In the genomic region with DNA sequence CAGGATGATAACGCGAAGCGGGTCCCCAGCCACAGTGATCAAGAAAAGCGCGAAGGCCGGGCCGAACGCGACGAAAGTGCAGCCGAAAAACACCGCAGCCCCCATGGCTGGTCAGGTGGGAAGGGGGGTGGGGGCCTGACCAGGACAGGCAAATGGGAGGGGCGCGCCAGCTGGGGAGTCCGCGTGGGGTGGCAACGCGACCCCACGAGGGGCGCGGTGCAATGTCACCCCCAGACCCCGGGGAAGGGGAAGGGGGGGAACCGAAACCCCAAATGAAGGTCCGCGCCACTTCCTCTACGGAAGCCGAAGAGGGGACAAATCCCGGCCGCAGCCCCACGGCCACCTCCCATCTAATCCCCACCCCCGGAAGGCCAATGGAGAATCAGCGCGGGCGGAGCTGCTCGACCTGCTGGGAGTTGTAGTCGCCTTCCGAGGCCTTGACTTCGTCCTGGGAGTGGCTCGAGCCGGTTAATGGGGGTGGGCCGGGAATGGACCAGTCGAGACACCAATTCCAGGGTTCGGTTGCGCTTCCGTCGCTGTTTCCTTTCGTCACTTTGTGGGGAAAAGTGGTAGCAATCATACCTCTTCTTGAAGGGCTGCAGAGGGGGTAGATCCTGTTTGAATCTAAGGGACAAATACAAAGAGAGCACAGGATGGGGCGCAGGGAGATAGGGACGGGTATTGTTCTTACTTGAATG, we compare ENCODE assay signal across 8 cellular contexts. TPM values are rescaled to one million over a fixed set of nuclear protein-coding genes. Genes with fewer than 3 reads are reported as not detected.
DNase-seq lines count a peak whose midpoint lies in the region; ATAC-seq and TF ChIP-seq lines count a peak whose summit lies in the region.

Gene APH1A (minus strand): TSS at position 311 of the 698 bp plus-strand sequence. CDS start 206 bp downstream, at position 105.

- H3F3A ChIP-seq in SK-N-SH (replicated peaks; ENCODE audit: insufficient read depth): peaks cover 4% of the 10 kb centered on the region

- H3K4me1 Mint-ChIP-seq in activated naive CD4-positive, alpha-beta T cell treated with anti-CD3 and anti-CD28 coated beads, Interleukin-2, amount 10 ng/mL, durations not matched to agents 7 days and 5 days: peaks cover 31% of the 10 kb centered on the region

- peak within 1 kb of the TSS; percentile 92 for H3K9ac ChIP-seq in SK-N-SH

- H3K4me3 ChIP-seq in GM06990 (replicated peaks; ENCODE audit: low read depth, low read length): peak within 1 kb of the TSS; percentile 82
- peak within 1 kb of the TSS; percentile 90 to 93 for H3K4me3 ChIP-seq in SK-N-SH (ENCODE audit: low read depth in 2 of 2, low read length in 1 of 2)
- peak within 1 kb of the TSS; percentile 83 to 89 for H3K4me3 ChIP-seq in gastroesophageal sphincter

- H3K27ac Mint-ChIP-seq in activated naive CD4-positive, alpha-beta T cell treated with anti-CD3 and anti-CD28 coated beads, Interleukin-2, amount 10 ng/mL, durations not matched to agents 7 days and 5 days: peak within 1 kb of the TSS; percentile 98

- H3K9me2 ChIP-seq in SK-N-SH: no peaks in the 10 kb centered on the region

- POLR2A ChIA-PET in SK-N-SH (lab: Yijun Ruan, JAX): interaction anchor here (0.5 to 1.9 kb wide), 8 partner anchors 10 to 361 kb away, joined by 3 to 9 read pairs (median 3); partner anchors contain the start of genes ANP32E, ENSA, MCL1 and RPRD2

- peak; percentile 51 to 60 for TF ChIP-seq POLR2A in gastroesophageal sphincter (IDR thresholded peaks at IDR 0.05)

- H3K27ac ChIP-seq in SK-N-SH (ENCODE audit: low read depth in 2 of 2, low read length in 1 of 2) (peak within 1 kb of the TSS; percentile 70 to 87), gastroesophageal sphincter (peak within 1 kb of the TSS; percentile 88 to 97 (median 92)), substantia nigra (ENCODE audit: low read depth, low read length, poor library complexity, severe bottlenecking) (peak within 1 kb of the TSS; percentile 96)

- ATAC-seq in HG02588 (IDR thresholded peaks at IDR 0.05; ENCODE audit: unreplicated experiment) (peak; percentile 86), gastroesophageal sphincter (peak; percentile 99)

- no peaks in the 10 kb centered on the region for H3K9me3 Mint-ChIP-seq in activated naive CD4-positive, alpha-beta T cell treated with anti-CD3 and anti-CD28 coated beads, Interleukin-2, amount 10 ng/mL, durations not matched to agents 7 days and 5 days

- no peaks in the 10 kb centered on the region for H4K20me1 ChIP-seq in SK-N-SH (ENCODE audit: insufficient read depth)

- H3K4me3 Mint-ChIP-seq in activated naive CD4-positive, alpha-beta T cell treated with anti-CD3 and anti-CD28 coated beads, Interleukin-2, amount 10 ng/mL, durations not matched to agents 7 days and 5 days: peak within 1 kb of the TSS; percentile 86

- CTCF ChIA-PET in SK-N-SH (lab: Yijun Ruan, JAX): interaction anchor here (0.5 to 1.6 kb wide), 6 partner anchors 10 to 75 kb away, joined by 3 to 20 read pairs (median 4); partner anchors contain the start of gene CA14
- CTCF ChIA-PET in activated naive CD4-positive, alpha-beta T cell treated with anti-CD3 and anti-CD28 coated beads, Interleukin-2, amount 10 ng/mL, durations not matched to agents 7 days and 5 days (lab: Charles Lee): interaction anchor here (1.0 to 2.6 kb wide), 3 partner anchors 10 to 13 kb away, joined by 3 to 8 read pairs (median 3); no protein-coding TSS in a partner anchor

- DNase-seq in GM06990 (ENCODE audit: extremely low read depth, insufficient read length) (peak; percentile 92), NCI-H1092 (lab: John Stamatoyannopoulos, UW) (peak; percentile 97), SK-N-SH (peak; percentile 98), non-pigmented ciliary epithelial cell (ENCODE audit: low read depth) (peak; percentile 88), substantia nigra (lab: John Stamatoyannopoulos, UW) (peak; percentile 69 to 98 (median 95))
- peak; percentile 97 for DNase-seq in activated naive CD4-positive, alpha-beta T cell treated with anti-CD3 and anti-CD28 coated beads, Interleukin-2, amount 10 ng/mL, durations not matched to agents 7 days and 5 days

- TF ChIP-seq CTCF in GM06990 (IDR thresholded peaks at IDR 0.05; ENCODE audit: insufficient read depth, low read length, poor library complexity, severe bottlenecking) (no peak), SK-N-SH (IDR thresholded peaks at IDR 0.05) (no peak), gastroesophageal sphincter (IDR thresholded peaks at IDR 0.05) (peak in 2 of 4 experiments; percentile 2 to 20)

- peaks cover 55% of the 10 kb centered on the region for H3K36me3 Mint-ChIP-seq in activated naive CD4-positive, alpha-beta T cell treated with anti-CD3 and anti-CD28 coated beads, Interleukin-2, amount 10 ng/mL, durations not matched to agents 7 days and 5 days

- no peak for TF ChIP-seq RAD21 in SK-N-SH (IDR thresholded peaks at IDR 0.05; ENCODE audit: low read length)

- peaks cover 4% of the 10 kb centered on the region for H3K27me3 Mint-ChIP-seq in activated naive CD4-positive, alpha-beta T cell treated with anti-CD3 and anti-CD28 coated beads, Interleukin-2, amount 10 ng/mL, durations not matched to agents 7 days and 5 days

- no peaks in the 10 kb centered on the region for H3K27me3 ChIP-seq in GM06990 (replicated peaks; ENCODE audit: control insufficient read depth, insufficient read depth, low read length)
- H3K27me3 ChIP-seq in SK-N-SH (ENCODE audit: insufficient read depth): no peaks in the 10 kb centered on the region
- H3K27me3 ChIP-seq in gastroesophageal sphincter: no peaks in the 10 kb centered on the region

- H3K36me3 ChIP-seq in GM06990 (ENCODE audit: control insufficient read depth, insufficient read depth, low read length): peaks cover 13% of the 10 kb centered on the region
- peaks cover 26 to 29% of the 10 kb centered on the region in 2 experiments for H3K36me3 ChIP-seq in SK-N-SH (replicated peaks in 1 of 2; ENCODE audit: control insufficient read depth in 1 of 2, insufficient read depth in 2 of 2, low read length in 1 of 2)
- peaks cover 0 to 36% of the 10 kb centered on the region in 2 donors for H3K36me3 ChIP-seq in gastroesophageal sphincter

- H3K9me3 ChIP-seq in SK-N-SH: no peaks in the 10 kb centered on the region
- no peaks in the 10 kb centered on the region for H3K9me3 ChIP-seq in gastroesophageal sphincter

- TF ChIP-seq EP300 in SK-N-SH (IDR thresholded peaks at IDR 0.05; ENCODE audit: borderline replicate concordance in 1 of 2, low read depth in 1 of 2, low read length in 1 of 2) (peak in 1 of 2 experiments; percentile 24; a peak in 2 of 4 replicates), gastroesophageal sphincter (IDR thresholded peaks at IDR 0.05) (no peak)

- H3K4me1 ChIP-seq in SK-N-SH (ENCODE audit: control insufficient read depth in 1 of 2, insufficient read depth in 2 of 2, low read depth in 1 of 2, low read length in 1 of 2) (peaks cover 7 to 13% of the 10 kb centered on the region in 2 experiments; a peak in 2 of 4 replicates), gastroesophageal sphincter (peaks cover 3 to 56% (median 25%) of the 10 kb centered on the region in 3 donors)

- 3% methylated on average over 42 of the region's 49 CpGs for WGBS in SK-N-SH (ENCODE audit: low lambda C conversion rate)
- WGBS in gastroesophageal sphincter (ENCODE audit: low coverage in 1 of 2), 2 donors: 0 to 1% methylated on average over 6 to 12 of the region's 49 CpGs

- H3K4me2 ChIP-seq in SK-N-SH: peak within 1 kb of the TSS; percentile 97

- H2AFZ ChIP-seq in SK-N-SH (ENCODE audit: low read depth): peak within 1 kb of the TSS; percentile 91

- peaks cover 27% of the 10 kb centered on the region for H3K79me2 ChIP-seq in SK-N-SH (ENCODE audit: insufficient read depth)

TF ChIP-seq in SK-N-SH, 30 proteins besides CTCF, POLR2A, EP300 and RAD21 (continues in another document):
- no peak for TF ChIP-seq NFIC (IDR thresholded peaks at IDR 0.05; ENCODE audit: borderline replicate concordance)
- TF ChIP-seq, protein P1, sequence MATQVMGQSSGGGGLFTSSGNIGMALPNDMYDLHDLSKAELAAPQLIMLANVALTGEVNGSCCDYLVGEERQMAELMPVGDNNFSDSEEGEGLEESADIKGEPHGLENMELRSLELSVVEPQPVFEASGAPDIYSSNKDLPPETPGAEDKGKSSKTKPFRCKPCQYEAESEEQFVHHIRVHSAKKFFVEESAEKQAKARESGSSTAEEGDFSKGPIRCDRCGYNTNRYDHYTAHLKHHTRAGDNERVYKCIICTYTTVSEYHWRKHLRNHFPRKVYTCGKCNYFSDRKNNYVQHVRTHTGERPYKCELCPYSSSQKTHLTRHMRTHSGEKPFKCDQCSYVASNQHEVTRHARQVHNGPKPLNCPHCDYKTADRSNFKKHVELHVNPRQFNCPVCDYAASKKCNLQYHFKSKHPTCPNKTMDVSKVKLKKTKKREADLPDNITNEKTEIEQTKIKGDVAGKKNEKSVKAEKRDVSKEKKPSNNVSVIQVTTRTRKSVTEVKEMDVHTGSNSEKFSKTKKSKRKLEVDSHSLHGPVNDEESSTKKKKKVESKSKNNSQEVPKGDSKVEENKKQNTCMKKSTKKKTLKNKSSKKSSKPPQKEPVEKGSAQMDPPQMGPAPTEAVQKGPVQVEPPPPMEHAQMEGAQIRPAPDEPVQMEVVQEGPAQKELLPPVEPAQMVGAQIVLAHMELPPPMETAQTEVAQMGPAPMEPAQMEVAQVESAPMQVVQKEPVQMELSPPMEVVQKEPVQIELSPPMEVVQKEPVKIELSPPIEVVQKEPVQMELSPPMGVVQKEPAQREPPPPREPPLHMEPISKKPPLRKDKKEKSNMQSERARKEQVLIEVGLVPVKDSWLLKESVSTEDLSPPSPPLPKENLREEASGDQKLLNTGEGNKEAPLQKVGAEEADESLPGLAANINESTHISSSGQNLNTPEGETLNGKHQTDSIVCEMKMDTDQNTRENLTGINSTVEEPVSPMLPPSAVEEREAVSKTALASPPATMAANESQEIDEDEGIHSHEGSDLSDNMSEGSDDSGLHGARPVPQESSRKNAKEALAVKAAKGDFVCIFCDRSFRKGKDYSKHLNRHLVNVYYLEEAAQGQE (IDR thresholded peaks at IDR 0.05; ENCODE audit: low read depth, low read length): peak; percentile 15; the same call in 1 of the 2 replicates
- TF ChIP-seq JUND (IDR thresholded peaks at IDR 0.05): no peak
- TF ChIP-seq TEAD4 (IDR thresholded peaks at IDR 0.05; ENCODE audit: borderline replicate concordance, insufficient read depth): no peak
- peak; percentile 88 for TF ChIP-seq GABPA (IDR thresholded peaks at IDR 0.05; ENCODE audit: low read depth)
- TF ChIP-seq GATA2 (CRISPR knock-in tag; IDR thresholded peaks at IDR 0.05): no peak
- TF ChIP-seq CHD2 (IDR thresholded peaks at IDR 0.05; ENCODE audit: low read length, partially characterized antibody): peak; percentile 91
- TF ChIP-seq MXI1 (IDR thresholded peaks at IDR 0.05; ENCODE audit: low read depth, low read length): peak; percentile 72
- TF ChIP-seq NRF1 (IDR thresholded peaks at IDR 0.05; ENCODE audit: low read depth, low read length): no peak
- TF ChIP-seq SIN3A (IDR thresholded peaks at IDR 0.05; ENCODE audit: borderline replicate concordance, low read depth, low read length): peak; percentile 88; the same call in 1 of the 2 replicates
- no peak for TF ChIP-seq SMC3 (IDR thresholded peaks at IDR 0.05; ENCODE audit: low read depth, low read length)

RNA-seq across cellular contexts. Expression of gene APH1A, which starts in this region (rescaled TPM):
- polyA plus RNA-seq in SK-N-SH (2012; rRNA removed): 175 and 232 TPM in 2 replicates
- 141 and 194 TPM in 2 replicates for polyA plus RNA-seq in SK-N-SH (2012; cell fraction: cytosol; rRNA removed)
- polyA plus RNA-seq in SK-N-SH (2012; cell fraction: nucleus; rRNA removed): 83.8 and 134 TPM in 2 replicates
- 10 to 100 TPM; 40.3 to 68.9 (median 49.5) TPM for total RNA-seq in gastroesophageal sphincter

Comparison
In these comparisons a context has a peak if more than half of its experiments do, and no peak if none do; other contexts are left out.
1. Peak in every context shown above with its lines: DNase-seq, ATAC-seq, H3K4me3 ChIP-seq and H3K27ac ChIP-seq.